Comparison of ENCODE assay signal across 8 cellular contexts in the genomic region with DNA sequence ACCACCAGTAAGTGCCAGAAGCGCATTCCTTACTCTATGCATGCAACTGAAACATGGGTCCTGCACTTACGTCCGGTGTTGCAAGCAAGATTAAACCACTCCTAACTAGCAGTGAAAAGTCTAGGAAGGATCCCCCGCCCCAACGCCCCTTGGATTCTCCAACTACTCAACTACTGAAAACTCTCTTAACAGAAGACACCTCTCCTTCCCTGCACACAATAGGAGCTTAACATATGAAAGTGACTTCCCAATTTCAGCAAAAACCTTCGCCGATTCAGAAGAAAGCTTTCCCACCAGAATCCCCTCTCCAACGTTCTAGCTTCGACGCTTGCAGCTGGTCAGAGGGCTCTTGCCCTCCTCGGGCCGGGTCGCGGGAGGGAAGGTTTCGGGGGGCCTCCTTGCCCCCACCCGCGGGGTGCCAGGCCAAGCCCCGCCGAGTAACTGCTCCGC. TPM values are rescaled to one million over a fixed set of nuclear protein-coding genes. Genes with fewer than 3 reads are reported as not detected.
DNase-seq lines count a peak whose midpoint lies in the region; ATAC-seq and TF ChIP-seq lines count a peak whose summit lies in the region.

No MANE protein-coding gene starts in this region.

- intact Hi-C loops in uterus (cut with DNase I; ENCODE audit: low total_unique reads), result no loop called here

- peak overlapping the region; percentile 96 for H3K4me3 Mint-ChIP-seq in memory B cell

- H3K36me3 ChIP-seq in Peyer's patch (peaks cover 0 to 19% (median 0%) of the 10 kb centered on the region in 3 donors), uterus (no peaks in the 10 kb centered on the region)

- no peaks in the 10 kb centered on the region for H3K27me3 Mint-ChIP-seq in memory B cell

- H3K4me1 Mint-ChIP-seq in memory B cell, result peaks cover 21% of the 10 kb centered on the region

- no peaks in the 10 kb centered on the region for H3K9me3 Mint-ChIP-seq in memory B cell

- CTCF ChIA-PET in AG04450 (lab: Charles Lee), result interaction anchor here (1.0 to 1.3 kb wide), 2 partner anchors 10 to 21 kb away, joined by 4 read pairs; no protein-coding TSS in a partner anchor

- ATAC-seq in GM19035 (IDR thresholded peaks at IDR 0.05; ENCODE audit: unreplicated experiment) (peak; percentile 1), memory B cell (ENCODE audit: low read depth) (peak; percentile 2)

- TF ChIP-seq CTCF in AG04450 (IDR thresholded peaks at IDR 0.05; ENCODE audit: low read depth, low read length), result no peak
- no peak for TF ChIP-seq CTCF in Peyer's patch (IDR thresholded peaks at IDR 0.05)
- no peak for TF ChIP-seq CTCF in uterus (IDR thresholded peaks at IDR 0.05)

- TF ChIP-seq POLR2A in Peyer's patch (IDR thresholded peaks at IDR 0.05) (no peak), uterus (IDR thresholded peaks at IDR 0.05) (no peak)

- H3K9me3 ChIP-seq in AG04450 (ENCODE audit: control insufficient read depth, insufficient read depth, low read length), result peaks cover 3% of the 10 kb centered on the region; the same call in 1 of the 2 replicates
- no peaks in the 10 kb centered on the region for H3K9me3 ChIP-seq in Peyer's patch
- no peaks in the 10 kb centered on the region for H3K9me3 ChIP-seq in uterus

- H3K27ac Mint-ChIP-seq in memory B cell, result peak overlapping the region; percentile 99

- POLR2A ChIA-PET in AG04450 (lab: Yijun Ruan, JAX), result interaction anchor here (1.0 to 2.0 kb wide), 3 partner anchors 8 to 17 kb away, joined by 4 to 26 read pairs (median 12); no protein-coding TSS in a partner anchor

- H3K4me1 ChIP-seq in Peyer's patch, result peaks cover 0 to 19% (median 0%) of the 10 kb centered on the region in 4 donors
- H3K4me1 ChIP-seq in uterus, result peaks cover 0 to 8% of the 10 kb centered on the region in 2 donors

- H3K36me3 Mint-ChIP-seq in memory B cell, result peaks cover 7% of the 10 kb centered on the region

- H3K27me3 ChIP-seq in AG04450 (ENCODE audit: control insufficient read depth, insufficient read depth, low read length), result no peaks in the 10 kb centered on the region
- no peaks in the 10 kb centered on the region for H3K27me3 ChIP-seq in Peyer's patch
- H3K27me3 ChIP-seq in uterus, result no peaks in the 10 kb centered on the region

- no peak for DNase-seq in AG04450 (ENCODE audit: low read depth, low spot score)
- peak in 1 of 3 donors; percentile 18 for DNase-seq in Peyer's patch
- DNase-seq in memory B cell (ENCODE audit: low spot score in 2 of 2), result no peak
- DNase-seq in uterus, result no peak
- DNase-seq in retina, result no peak
- no peak for DNase-seq in effector CD8-positive, alpha-beta T cell (lab: John Stamatoyannopoulos, UW)

- H3K4me3 ChIP-seq in AG04450 (ENCODE audit: low read depth, low read length) (peak overlapping the region; percentile 89), Peyer's patch (peak overlapping the region; percentile 82 to 93 (median 90)), uterus (peak overlapping the region; percentile 80 to 85)

- peak overlapping the region; percentile 94 for H3K27ac ChIP-seq in AG04450 (ENCODE audit: low read depth, low read length)
- peak overlapping the region; percentile 90 to 98 (median 94) for H3K27ac ChIP-seq in Peyer's patch
- peak overlapping the region; percentile 94 for H3K27ac ChIP-seq in cingulate gyrus (ENCODE audit: low read depth, low read length)
- peak overlapping the region; percentile 90 to 92 for H3K27ac ChIP-seq in uterus

RNA-seq across cellular contexts. Expression of gene IWS1, which starts 0.6 kb away (rescaled TPM):
- polyA plus RNA-seq in AG04450 (2011; rRNA removed), result 42.2 and 55.0 TPM in 2 replicates
- 26.7 and 38.0 TPM in 2 replicates for polyA minus RNA-seq in AG04450 (2011; rRNA and poly(A)+ RNA removed)
- total RNA-seq in Peyer's patch (100 to 1,000 TPM in 1 of 4 donors, 10 to 100 TPM in 3; 39.6 to 189 (median 54.6) TPM), uterus (10 to 100 TPM in 3 of 4 donors, 1 to 10 TPM in 1; 8.5 to 47.4 (median 33.1) TPM)

RNA-seq across cellular contexts. Expression of gene MYO7B, which starts 9.8 kb away (rescaled TPM):
- polyA plus RNA-seq in AG04450 (2011; rRNA removed), result 0.02 TPM in 1 of 2 replicates, not detected in the other
- not detected in 2 replicates for polyA minus RNA-seq in AG04450 (2011; rRNA and poly(A)+ RNA removed)
- total RNA-seq in Peyer's patch (1,000 to 10,000 TPM in 1 of 4 donors, 100 to 1,000 TPM in 3; 214 to 1,039 (median 594) TPM), uterus (under 1 TPM; 0.21 to 0.48 (median 0.28) TPM)

Comparison
In these comparisons a context has a peak if more than half of its experiments do, and no peak if none do; other contexts are left out.
1. RNA of gene MYO7B, which starts 9.8 kb away (total RNA-seq): 214 to 1,039 TPM in Peyer's patch; 0.21 to 0.48 TPM in uterus; every median in the first group is over 100 times any median in the second.
2. Peak in every context shown above with its lines, with median percentiles within 50 percentile points of each other: H3K27ac ChIP-seq and H3K4me3 ChIP-seq.